In the genomic region with DNA sequence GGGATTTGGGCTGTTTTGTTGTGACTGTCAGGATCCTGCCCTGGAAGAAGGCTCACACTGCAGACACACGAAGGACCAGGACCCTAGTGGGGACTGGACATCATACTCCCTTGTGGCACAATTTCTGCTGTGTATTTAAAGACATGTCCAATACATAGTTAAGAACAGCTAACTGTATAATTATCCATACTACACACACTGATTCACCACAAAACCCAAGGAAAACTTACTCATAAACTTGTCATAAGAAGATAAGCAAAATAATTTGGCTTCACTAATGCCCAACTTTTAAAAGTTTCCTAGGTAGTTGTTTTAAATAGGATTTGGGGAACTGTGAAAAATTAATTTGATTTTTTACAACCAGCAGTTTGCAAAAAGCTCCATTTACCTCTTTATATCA, we compare ENCODE assay signal across 18 cellular contexts. TPM values are rescaled to one million over a fixed set of nuclear protein-coding genes. Genes with fewer than 3 reads are reported as not detected.
DNase-seq lines count a peak whose midpoint lies in the region; ATAC-seq and TF ChIP-seq lines count a peak whose summit lies in the region.
"Had no signal": no experiment of that assay in that cellular context is flagged by ENCODE, and none has a peak within 500 bp of the region (broad histone marks: within the 10 kb centered on the region; RNA-seq: fewer than 3 reads in every experiment).

No MANE protein-coding gene starts in this region.

- peak overlapping the region; percentile 54; the same call in 1 of the 2 replicates for H3K9ac ChIP-seq in SK-N-SH

- peaks cover 52% of the 10 kb centered on the region for H4K20me1 ChIP-seq in SK-N-SH (ENCODE audit: insufficient read depth)

- H3K4me3 ChIP-seq in SK-N-SH (ENCODE audit: low read depth in 2 of 2, low read length in 1 of 2) (peak overlapping the region in 1 of 2 experiments; percentile 30; a peak in 1 of 4 replicates), transverse colon (no peak overlapping the region)

- H3K36me3 Mint-ChIP-seq in chondrocyte (ENCODE audit: low read depth) (peaks cover 3% of the 10 kb centered on the region), mesothelial cell of epicardium (no peaks in the 10 kb centered on the region)
- H3K36me3 Mint-ChIP-seq: activated naive CD8-positive, alpha-beta T cell treated with anti-CD3 and anti-CD28 coated beads for 36 hours; naive B cell had no signal

- H3K27ac ChIP-seq in SK-N-SH (ENCODE audit: low read depth in 2 of 2, low read length in 1 of 2) (peak overlapping the region; percentile 73 to 99; a peak in 3 of 4 replicates), transverse colon (peak overlapping the region in 3 of 4 donors; percentile 61 to 68 (median 68))
- H3K27ac ChIP-seq: foreskin keratinocyte had no signal

- H3K27ac Mint-ChIP-seq in chondrocyte (ENCODE audit: unreplicated experiment) (peak overlapping the region; percentile 99), mesothelial cell of epicardium (peak overlapping the region; percentile 57)
- H3K27ac Mint-ChIP-seq: activated CD8-positive, alpha-beta memory T cell treated with anti-CD3 and anti-CD28 coated beads, Interleukin-2, amount 10 ng/mL, durations not matched to agents 7 days and 5 days; activated naive CD8-positive, alpha-beta T cell treated with anti-CD3 and anti-CD28 coated beads for 36 hours; naive B cell had no signal

- H3K27me3 Mint-ChIP-seq in chondrocyte (ENCODE audit: low read depth) (no peaks in the 10 kb centered on the region), mesothelial cell of epicardium (ENCODE audit: low read depth) (no peaks in the 10 kb centered on the region)
- H3K27me3 Mint-ChIP-seq: activated CD8-positive, alpha-beta memory T cell treated with anti-CD3 and anti-CD28 coated beads, Interleukin-2, amount 10 ng/mL, durations not matched to agents 7 days and 5 days; activated naive CD8-positive, alpha-beta T cell treated with anti-CD3 and anti-CD28 coated beads for 36 hours; dendritic cell treated with granulocyte-macrophage colony-stimulating factor and Interleukin-4, amounts not matched to agents 40 ng/mL and 50 ng/mL, for 4 days; naive B cell had no signal

- H2AFZ ChIP-seq in SK-N-SH (ENCODE audit: low read depth), result no peak overlapping the region

- H3K36me3 ChIP-seq in SK-N-SH (replicated peaks in 1 of 2; ENCODE audit: control insufficient read depth in 1 of 2, insufficient read depth in 2 of 2, low read length in 1 of 2), result peaks cover 0 to 3% of the 10 kb centered on the region in 2 experiments
- no peaks in the 10 kb centered on the region for H3K36me3 ChIP-seq in transverse colon

- DNase-seq in SK-N-SH (no peak), chondrocyte (ENCODE audit: low spot score) (no peak), mesothelial cell of epicardium (ENCODE audit: low spot score in 2 of 2, unreplicated experiment in 2 of 2) (no peak), transverse colon (no peak), NCI-H82 (lab: John Stamatoyannopoulos, UW) (no peak), NCI-H2227 treated with DMSO at 0.1 percent for 48 hours (lab: John Stamatoyannopoulos, UW) (no peak), hippocampal formation (lab: John Stamatoyannopoulos, UW) (no peak)
- DNase-seq: 8988T; activated CD8-positive, alpha-beta memory T cell treated with anti-CD3 and anti-CD28 coated beads, Interleukin-2, amount 10 ng/mL, durations not matched to agents 7 days and 5 days; activated naive CD8-positive, alpha-beta T cell treated with anti-CD3 and anti-CD28 coated beads for 36 hours; foreskin keratinocyte; KG1; naive B cell; NCI-H69; SHP77 treated with DMSO at 0.1 percent for 48 hours; small intestine had no signal

- CTCF ChIA-PET in SK-N-SH (lab: Yijun Ruan, JAX), result no interaction called here

- intact Hi-C loops in transverse colon (cut with DNase I; ENCODE audit: low total_unique reads), result loop anchor here (5.0 kb wide), 1 partner anchor 47 kb away; the partner anchor contains the start of gene LATS2

- H3K4me2 ChIP-seq in SK-N-SH, result peak overlapping the region; percentile 65

- H3K4me1 ChIP-seq in SK-N-SH (ENCODE audit: control insufficient read depth in 1 of 2, insufficient read depth in 2 of 2, low read depth in 1 of 2, low read length in 1 of 2) (peaks cover 12 to 59% of the 10 kb centered on the region in 2 experiments), transverse colon (peaks cover 9 to 53% (median 29%) of the 10 kb centered on the region in 4 donors)

- no peak for ATAC-seq in SK-N-SH treated with all-trans-retinoic acid at 6 μM for 48 hours
- ATAC-seq: activated CD8-positive, alpha-beta memory T cell treated with anti-CD3 and anti-CD28 coated beads, Interleukin-2, amount 10 ng/mL, durations not matched to agents 7 days and 5 days had no signal

- TF ChIP-seq POLR2A in transverse colon (IDR thresholded peaks at IDR 0.05), result no peak

- no peak for TF ChIP-seq RAD21 in SK-N-SH (IDR thresholded peaks at IDR 0.05; ENCODE audit: low read length)

- TF ChIP-seq EP300 in SK-N-SH (IDR thresholded peaks at IDR 0.05; ENCODE audit: borderline replicate concordance in 1 of 2, low read depth in 1 of 2, low read length in 1 of 2) (no peak), transverse colon (IDR thresholded peaks at IDR 0.05; ENCODE audit: low read depth) (no peak)

- TF ChIP-seq CTCF in SK-N-SH (IDR thresholded peaks at IDR 0.05), result no peak
- TF ChIP-seq CTCF in chondrocyte (IDR thresholded peaks at IDR 0.05), result no peak
- no peak for TF ChIP-seq CTCF in mesothelial cell of epicardium (IDR thresholded peaks at IDR 0.05; ENCODE audit: unreplicated experiment)
- no peak for TF ChIP-seq CTCF in transverse colon (IDR thresholded peaks at IDR 0.05)

- H3F3A ChIP-seq in SK-N-SH (replicated peaks; ENCODE audit: insufficient read depth), result peaks cover 61% of the 10 kb centered on the region

- peaks cover 86% of the 10 kb centered on the region for H3K4me1 Mint-ChIP-seq in chondrocyte (ENCODE audit: low read depth)
- H3K4me1 Mint-ChIP-seq in mesothelial cell of epicardium, result peaks cover 48% of the 10 kb centered on the region

- H3K27me3 ChIP-seq in SK-N-SH (ENCODE audit: insufficient read depth), result no peaks in the 10 kb centered on the region
- no peaks in the 10 kb centered on the region for H3K27me3 ChIP-seq in transverse colon
- H3K27me3 ChIP-seq: foreskin keratinocyte had no signal

- 63% methylated on average over 1 of the region's 1 CpG for WGBS in SK-N-SH (ENCODE audit: low lambda C conversion rate)
- 93% methylated on average over 1 of the region's 1 CpG; no CpG with 5 or more reads in 1 of the 2 donors for WGBS in transverse colon (ENCODE audit: low coverage in 1 of 2), 2 donors

- H3K9me3 ChIP-seq in SK-N-SH, result no peaks in the 10 kb centered on the region
- H3K9me3 ChIP-seq in transverse colon, result no peaks in the 10 kb centered on the region

- no peaks in the 10 kb centered on the region for H3K9me2 ChIP-seq in SK-N-SH

- H3K4me3 Mint-ChIP-seq in chondrocyte (ENCODE audit: unreplicated experiment) (no peak overlapping the region), mesothelial cell of epicardium (no peak overlapping the region)
- H3K4me3 Mint-ChIP-seq: activated CD8-positive, alpha-beta memory T cell treated with anti-CD3 and anti-CD28 coated beads, Interleukin-2, amount 10 ng/mL, durations not matched to agents 7 days and 5 days; activated naive CD8-positive, alpha-beta T cell treated with anti-CD3 and anti-CD28 coated beads for 36 hours; dendritic cell treated with granulocyte-macrophage colony-stimulating factor and Interleukin-4, amounts not matched to agents 40 ng/mL and 50 ng/mL, for 4 days had no signal

- POLR2A ChIA-PET in SK-N-SH (lab: Yijun Ruan, JAX), result no interaction called here

- peaks cover 91% of the 10 kb centered on the region for H3K79me2 ChIP-seq in SK-N-SH (ENCODE audit: insufficient read depth)

- no peaks in the 10 kb centered on the region for H3K9me3 Mint-ChIP-seq in chondrocyte (ENCODE audit: low read depth)
- no peaks in the 10 kb centered on the region for H3K9me3 Mint-ChIP-seq in mesothelial cell of epicardium

- in situ Hi-C loops in transverse colon (cut with MboI; ENCODE audit: low pct_ligation_motif_present in 1 of 4, low pct_unique_long_range_greater_than_20kb in 1 of 4, low sequenced_read_pairs in 3 of 4), result no loop called here

TF ChIP-seq in SK-N-SH, 30 proteins besides CTCF, POLR2A, EP300 and RAD21:
- no peak for TF ChIP-seq JUND (IDR thresholded peaks at IDR 0.05)
- TF ChIP-seq TAF1 (IDR thresholded peaks at IDR 0.05; ENCODE audit: borderline replicate concordance, low read depth, low read length), result no peak
- peak; percentile 4; the same call in 1 of the 2 replicates for TF ChIP-seq FOSL2 (IDR thresholded peaks at IDR 0.05; ENCODE audit: borderline replicate concordance, low read depth)
- TF ChIP-seq TEAD4 (IDR thresholded peaks at IDR 0.05; ENCODE audit: borderline replicate concordance, insufficient read depth), result no peak

TF ChIP-seq in SK-N-SH treated with all-trans-retinoic acid at 6 μM for 48 hours, 23 proteins besides CTCF, POLR2A, EP300 and RAD21:
- no peak for TF ChIP-seq ESRRG (CRISPR knock-in tag; IDR thresholded peaks at IDR 0.05)

RNA-seq across cellular contexts. Expression of gene LATS2, which starts 46.1 kb away (rescaled TPM):
- 19.6 and 19.7 TPM in 2 replicates for polyA plus RNA-seq in SK-N-SH (2012; rRNA removed)
- polyA plus RNA-seq in SK-N-SH (2012; cell fraction: cytosol; rRNA removed), result 23.5 and 24.6 TPM in 2 replicates
- polyA plus RNA-seq in SK-N-SH (2012; cell fraction: nucleus; rRNA removed), result 39.0 and 45.8 TPM in 2 replicates
- total RNA-seq in chondrocyte (58.1 to 104 TPM (median 100 TPM) in 3 replicates), mesothelial cell of epicardium (28.8 to 31.6 TPM (median 30.2 TPM) in 3 replicates), transverse colon (10 to 100 TPM in 3 of 4 donors, 1 to 10 TPM in 1; 8.9 to 15.7 (median 12.5) TPM)
